ENCODE assay signal across 24 cellular contexts in genomic region chr20:50405915-50406609, GRCh38.
DNase-seq lines count a peak whose midpoint lies in the region; ATAC-seq, FAIRE-seq and TF ChIP-seq lines count a peak whose summit lies in the region.
"Had no signal": no experiment of that assay in that cellular context is flagged by ENCODE, and none has a peak within 500 bp of the region (broad histone marks: within the 10 kb centered on the region; RNA-seq: fewer than 3 reads in every experiment).

No MANE protein-coding gene starts in this region.

- in situ Hi-C loops in HepG2 (cut with HindIII; ENCODE audit: extremely low pct_ligation_motif_present, low pct_unique_long_range_greater_than_20kb) = no loop called here

- H3K27ac Mint-ChIP-seq in activated CD4-positive, alpha-beta memory T cell treated with anti-CD3 and anti-CD28 coated beads, Interleukin-2, amount 10 ng/mL, durations not matched to agents 7 days and 5 days = no peak overlapping the region
- H3K27ac Mint-ChIP-seq: CD4-positive, CD25-positive, alpha-beta regulatory T cell had no signal

- H3K9me3 ChIP-seq in right atrium auricular region (no peaks in the 10 kb centered on the region), HepG2 (ENCODE audit: low read length) (no peaks in the 10 kb centered on the region), skeletal muscle tissue (ENCODE audit: control insufficient read depth in 3 of 3, low read length in 3 of 3) (no peaks in the 10 kb centered on the region), body of pancreas (no peaks in the 10 kb centered on the region)
- H3K9me3 ChIP-seq: MG63 had no signal

- TF ChIP-seq POLR2A in HepG2 (IDR thresholded peaks at IDR 0.05; ENCODE audit: insufficient read depth in 1 of 2, low read depth in 2 of 2, low read length in 2 of 2) (no peak), body of pancreas (IDR thresholded peaks at IDR 0.05) (no peak)

- H2AFZ ChIP-seq in HepG2 (ENCODE audit: low read length) = no peak overlapping the region

- H3K27me3 Mint-ChIP-seq in activated CD4-positive, alpha-beta memory T cell treated with anti-CD3 and anti-CD28 coated beads, Interleukin-2, amount 10 ng/mL, durations not matched to agents 7 days and 5 days = peaks cover 34% of the 10 kb centered on the region
- H3K27me3 Mint-ChIP-seq: CD4-positive, CD25-positive, alpha-beta regulatory T cell had no signal

- peaks cover 0 to 47% of the 10 kb centered on the region in 2 donors for H3K4me1 ChIP-seq in right atrium auricular region
- H3K4me1 ChIP-seq in HepG2 (ENCODE audit: insufficient read depth, low read length) = peaks cover 91% of the 10 kb centered on the region
- H3K4me1 ChIP-seq in skeletal muscle tissue (ENCODE audit: control insufficient read depth in 3 of 3, insufficient read depth in 3 of 3, low read length in 3 of 3) = peaks cover 62 to 80% (median 67%) of the 10 kb centered on the region in 3 donors
- peaks cover 16% of the 10 kb centered on the region for H3K4me1 ChIP-seq in body of pancreas
- H3K4me1 ChIP-seq: BE2C, SJCRH30 had no signal

- no peak for TF ChIP-seq RAD21 in HepG2 (CRISPR knock-in tag; IDR thresholded peaks at IDR 0.05)

- H3K79me2 ChIP-seq in HepG2 (ENCODE audit: insufficient read depth, low read length) = no peaks in the 10 kb centered on the region

- WGBS in HepG2 (ENCODE audit: low lambda C conversion rate) = 52% methylated on average over 6 of the region's 6 CpGs
- WGBS in body of pancreas, 2 donors = 83 to 84% methylated on average over 6 of the region's 6 CpGs

- no peaks in the 10 kb centered on the region for H3K9me3 Mint-ChIP-seq in activated CD4-positive, alpha-beta memory T cell treated with anti-CD3 and anti-CD28 coated beads, Interleukin-2, amount 10 ng/mL, durations not matched to agents 7 days and 5 days

- no peaks in the 10 kb centered on the region for H4K20me1 ChIP-seq in HepG2 (ENCODE audit: insufficient read depth, low read length)

- DNase-seq in right atrium auricular region (ENCODE audit: low spot score) = no peak
- no peak for DNase-seq in cardiac septum (ENCODE audit: low spot score)
- DNase-seq in HepG2 (ENCODE audit: low spot score) = peak; percentile 98
- no peak for DNase-seq in NCI-H1930 (lab: John Stamatoyannopoulos, UW)
- no peak for DNase-seq in body of pancreas
- DNase-seq in activated CD4-positive, alpha-beta memory T cell treated with anti-CD3 and anti-CD28 coated beads, Interleukin-2, amount 10 ng/mL, durations not matched to agents 7 days and 5 days = no peak
- DNase-seq: ACHN; BE2C; CD4-positive, CD25-positive, alpha-beta regulatory T cell; DMS153; DND-41; KG1; MG63; NCI-H2029 treated with DMSO at 0.1 percent for 48 hours; NCI-H446 treated with DMSO at 0.1 percent for 48 hours; NCI-H526; NCI-H82; NK-92 treated with Interleukin-12 subunit alpha and Interleukin-12 subunit beta, amount 100 ng/mL, for 24 hours; PC-3; SJCRH30 had no signal

- H3K4me3 Mint-ChIP-seq in activated CD4-positive, alpha-beta memory T cell treated with anti-CD3 and anti-CD28 coated beads, Interleukin-2, amount 10 ng/mL, durations not matched to agents 7 days and 5 days = no peak overlapping the region
- H3K4me3 Mint-ChIP-seq: CD4-positive, CD25-positive, alpha-beta regulatory T cell had no signal

- TF ChIP-seq EP300 in HepG2 (IDR thresholded peaks at IDR 0.05; ENCODE audit: low read depth in 2 of 2, low read length in 2 of 2) (peak in 1 of 2 experiments; percentile 98; a peak in 2 of 4 replicates), HepG2 (CRISPR knock-in tag; IDR thresholded peaks at IDR 0.05; ENCODE audit: borderline replicate concordance) (peak; percentile 99)

- intact Hi-C loops in cardiac septum (cut with DNase I) (no loop called here), HepG2 (cut with micrococcal nuclease; ENCODE audit: unreplicated experiment) (loop anchor here (2.0 kb wide), 1 partner anchor 17 kb away; no protein-coding TSS in a partner anchor), body of pancreas (cut with DNase I) (no loop called here)

- no peaks in the 10 kb centered on the region for H3K36me3 Mint-ChIP-seq in activated CD4-positive, alpha-beta memory T cell treated with anti-CD3 and anti-CD28 coated beads, Interleukin-2, amount 10 ng/mL, durations not matched to agents 7 days and 5 days (ENCODE audit: low read depth)
- H3K36me3 Mint-ChIP-seq: CD4-positive, CD25-positive, alpha-beta regulatory T cell had no signal

- POLR2A ChIA-PET in HepG2 (lab: Yijun Ruan, JAX) = interaction anchor here (0.8 to 9.9 kb wide), 17 partner anchors 10 to 217 kb away, joined by 3 to 299 read pairs (median 7); partner anchors contain the start of gene CEBPB
- POLR2A ChIA-PET in activated CD4-positive, alpha-beta memory T cell treated with anti-CD3 and anti-CD28 coated beads, Interleukin-2, amount 10 ng/mL, durations not matched to agents 7 days and 5 days (lab: Charles Lee) = no interaction called here

- H3K36me3 ChIP-seq in right atrium auricular region (no peaks in the 10 kb centered on the region), HepG2 (replicated peaks in 1 of 2; ENCODE audit: control insufficient read depth in 1 of 2, insufficient read depth in 2 of 2, low read length in 2 of 2) (no peaks in the 10 kb centered on the region), skeletal muscle tissue (ENCODE audit: control insufficient read depth in 3 of 3, insufficient read depth in 3 of 3, low read length in 3 of 3) (no peaks in the 10 kb centered on the region), body of pancreas (replicated peaks in 1 of 2; ENCODE audit: insufficient read depth in 1 of 2, low read depth in 2 of 2) (no peaks in the 10 kb centered on the region)
- H3K36me3 ChIP-seq: BE2C, MG63, SJCRH30 had no signal

- 0 out of 2 replicates have a peak overlapping the region, but pooled peaks have one; percentile 9 for H3K9ac ChIP-seq in HepG2 (ENCODE audit: insufficient read depth, low read depth, low read length)
- peak overlapping the region in 1 of 3 donors; percentile 54 for H3K9ac ChIP-seq in skeletal muscle tissue (ENCODE audit: low read depth in 1 of 3, low read length in 3 of 3)

- no TSS peak for BruUV-seq in HepG2 (replicated peaks; lab: Mats Ljungman, UMichigan)

- ATAC-seq in HepG2 (peak; percentile 68), body of pancreas (no peak)
- ATAC-seq: PC-3 had no signal

- H3K27me3 ChIP-seq in right atrium auricular region (no peaks in the 10 kb centered on the region), HepG2 (ENCODE audit: control insufficient read depth in 1 of 2, insufficient read depth in 2 of 2, low read length in 2 of 2) (no peaks in the 10 kb centered on the region), skeletal muscle tissue (ENCODE audit: control insufficient read depth in 3 of 3, insufficient read depth in 3 of 3, low read length in 3 of 3) (no peaks in the 10 kb centered on the region), body of pancreas (no peaks in the 10 kb centered on the region)
- H3K27me3 ChIP-seq: BE2C had no signal

- CTCF ChIA-PET in HepG2 (lab: Yijun Ruan, JAX; ENCODE audit: low intra/inter-chr PET ratio, low total read pairs) = no interaction called here
- CTCF ChIA-PET in activated CD4-positive, alpha-beta memory T cell treated with anti-CD3 and anti-CD28 coated beads, Interleukin-2, amount 10 ng/mL, durations not matched to agents 7 days and 5 days (lab: Charles Lee) = no interaction called here

- peak; percentile 92 for FAIRE-seq in HepG2 (lab: Jason Lieb, UNC)
- FAIRE-seq: GM12892, H54 had no signal

- no peak for TF ChIP-seq CTCF in right atrium auricular region (IDR thresholded peaks at IDR 0.05)
- TF ChIP-seq CTCF in HepG2 (CRISPR knock-in tag; IDR thresholded peaks at IDR 0.05) = peak; percentile 56
- TF ChIP-seq CTCF in body of pancreas (IDR thresholded peaks at IDR 0.05) = no peak

- H3K4me2 ChIP-seq in HepG2 (ENCODE audit: low read depth, low read length) = peak overlapping the region; percentile 65

- no peak overlapping the region for H3K4me3 ChIP-seq in right atrium auricular region
- no peak overlapping the region for H3K4me3 ChIP-seq in HepG2 (replicated peaks in 1 of 3; ENCODE audit: insufficient read depth in 1 of 3, low read depth in 2 of 3, low read length in 3 of 3)
- H3K4me3 ChIP-seq in skeletal muscle tissue (ENCODE audit: low read length in 3 of 3) = peak overlapping the region in 1 of 3 donors; percentile 14
- H3K4me3 ChIP-seq in body of pancreas = no peak overlapping the region
- H3K4me3 ChIP-seq: MG63, SJCRH30 had no signal

- no peaks in the 10 kb centered on the region for H3K4me1 Mint-ChIP-seq in activated CD4-positive, alpha-beta memory T cell treated with anti-CD3 and anti-CD28 coated beads, Interleukin-2, amount 10 ng/mL, durations not matched to agents 7 days and 5 days
- H3K4me1 Mint-ChIP-seq: CD4-positive, CD25-positive, alpha-beta regulatory T cell had no signal

- peak overlapping the region; percentile 64 to 92 for H3K27ac ChIP-seq in right atrium auricular region
- H3K27ac ChIP-seq in HepG2 (ENCODE audit: extremely low read length, insufficient read depth, low read length) = peak overlapping the region; percentile 85
- H3K27ac ChIP-seq in skeletal muscle tissue (ENCODE audit: low read depth, low read length) = peak overlapping the region; percentile 94
- H3K27ac ChIP-seq in body of pancreas = no peak overlapping the region
- H3K27ac ChIP-seq: 22Rv1, SJCRH30 had no signal

TF ChIP-seq in HepG2, 621 proteins besides CTCF, POLR2A, EP300 and RAD21 (continues in another document):
- no peak for TF ChIP-seq ISX (CRISPR knock-in tag; conservative IDR thresholded peaks at IDR 0.05)
- TF ChIP-seq DZIP1 (CRISPR knock-in tag; IDR thresholded peaks at IDR 0.05) = no peak
- TF ChIP-seq HCFC1 (IDR thresholded peaks at IDR 0.05; ENCODE audit: low read depth, low read length) = no peak

Comparison
In these comparisons a context has a peak if more than half of its experiments do, and no peak if none do; other contexts are left out.
1. H3K27ac ChIP-seq: peak in right atrium auricular region (2 of 2), HepG2 (single experiment) and skeletal muscle tissue (single experiment); none in body of pancreas (0 of 4).